ENCODE assay signal across 22 cellular contexts in genomic region chr4:23085249-23085568, GRCh38.
"Had no signal": no experiment of that assay in that cellular context is flagged by ENCODE, and none has a peak within 500 bp of the region (broad histone marks: within the 10 kb centered on the region; RNA-seq: fewer than 3 reads in every experiment).

No MANE protein-coding gene starts in this region.

- H3K4me1 Mint-ChIP-seq: endodermal cell had no signal

- DNase-seq: colonic mucosa; cortex of kidney; dermis blood vessel endothelial cell; dorsolateral prefrontal cortex; effector CD4-positive, alpha-beta T cell; effector CD8-positive, alpha-beta T cell; effector memory CD4-positive, alpha-beta T cell; effector memory CD8-positive, alpha-beta T cell; endodermal cell; erythroblast; esophagus squamous epithelium; gastrocnemius medialis; glutamatergic neuron; head of caudate nucleus; heart left ventricle; heart right ventricle had no signal

- H3K27ac Mint-ChIP-seq: dendritic cell treated with granulocyte-macrophage colony-stimulating factor and Interleukin-4, amounts not matched to agents 40 ng/mL and 50 ng/mL, for 4 days; effector memory CD8-positive, alpha-beta T cell; endodermal cell had no signal

- H3K27me3 Mint-ChIP-seq: dendritic cell treated with granulocyte-macrophage colony-stimulating factor and Interleukin-4, amounts not matched to agents 40 ng/mL and 50 ng/mL, for 4 days; effector memory CD8-positive, alpha-beta T cell had no signal

- H3K4me3 Mint-ChIP-seq: dendritic cell treated with granulocyte-macrophage colony-stimulating factor and Interleukin-4, amounts not matched to agents 40 ng/mL and 50 ng/mL, for 4 days; effector memory CD8-positive, alpha-beta T cell; endodermal cell had no signal

- ATAC-seq: effector memory CD8-positive, alpha-beta T cell; esophagus mucosa; gastrocnemius medialis; gastroesophageal sphincter; heart left ventricle; heart right ventricle had no signal

- FAIRE-seq: colon, endometrium, endothelial cell of umbilical vein had no signal
